Comparison of ENCODE assay signal across 23 cellular contexts in the genomic region with DNA sequence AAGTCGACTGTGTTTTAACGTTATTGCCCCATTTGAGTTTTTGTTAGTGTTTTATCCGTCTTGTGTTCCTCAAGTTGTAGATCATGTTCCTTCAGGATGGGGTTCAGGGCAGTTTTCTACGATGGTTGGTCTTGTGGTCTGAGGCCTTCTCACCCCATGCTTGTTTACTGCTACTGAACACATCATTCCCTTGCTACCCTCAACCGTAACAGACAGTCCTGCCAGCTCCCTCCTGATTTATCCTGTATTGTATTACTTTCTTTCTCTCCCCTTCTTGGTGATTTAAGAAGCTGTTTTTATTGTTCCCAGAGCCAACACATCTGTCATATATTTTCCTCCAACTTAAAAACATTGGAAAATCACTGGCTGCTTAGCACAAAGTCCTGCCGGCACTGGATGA.
"Had no signal": no experiment of that assay in that cellular context is flagged by ENCODE, and none has a peak within 500 bp of the region (broad histone marks: within the 10 kb centered on the region; RNA-seq: fewer than 3 reads in every experiment).

No MANE protein-coding gene starts in this region.

- H3K27ac ChIP-seq: breast epithelium, coronary artery, epithelial cell of prostate, lower lobe of right lung, neutrophil, upper lobe of right lung had no signal

- H3K27ac Mint-ChIP-seq: activated CD8-positive, alpha-beta T cell treated with anti-CD3 and anti-CD28 coated beads, Interleukin-2, amount 10 ng/mL, durations not matched to agents 7 days and 5 days; activated naive CD4-positive, alpha-beta T cell treated with anti-CD3 and anti-CD28 coated beads, Interleukin-2, amount 50 U/mL, for 72 hours; activated T-helper 17 cell treated with anti-CD3 and anti-CD28 coated beads, Interleukin-2, amount 50 U/mL, for 72 hours; naive thymus-derived CD4-positive, alpha-beta T cell; T-helper 2 cell treated with Interferon-gamma antibody and Interleukin-4, amounts not matched to agents 5 μg/mL and 100 μg/mL, for 36 hours had no signal

- H3K27me3 ChIP-seq: breast epithelium, heart left ventricle, neutrophil, upper lobe of right lung had no signal

- ATAC-seq: activated CD8-positive, alpha-beta T cell treated with anti-CD3 and anti-CD28 coated beads, Interleukin-2, amount 10 ng/mL, durations not matched to agents 7 days and 5 days; activated naive CD4-positive, alpha-beta T cell treated with anti-CD3 and anti-CD28 coated beads, Interleukin-2, amount 50 U/mL, for 72 hours; activated T-helper 17 cell treated with anti-CD3 and anti-CD28 coated beads, Interleukin-2, amount 50 U/mL, for 72 hours; heart left ventricle; left lobe of liver; lower lobe of right lung; naive thymus-derived CD4-positive, alpha-beta T cell; SK-N-SH treated with all-trans-retinoic acid at 6 μM for 48 hours; upper lobe of right lung had no signal

- H3K9me3 Mint-ChIP-seq: T-helper 2 cell treated with Interferon-gamma antibody and Interleukin-4, amounts not matched to agents 5 μg/mL and 100 μg/mL, for 36 hours had no signal

- H3K36me3 Mint-ChIP-seq: activated naive CD4-positive, alpha-beta T cell treated with anti-CD3 and anti-CD28 coated beads, Interleukin-2, amount 50 U/mL, for 72 hours; naive thymus-derived CD4-positive, alpha-beta T cell had no signal

- H3K4me3 ChIP-seq: breast epithelium, coronary artery, heart left ventricle, lower lobe of right lung, upper lobe of right lung had no signal

- H3K27me3 Mint-ChIP-seq: activated T-helper 17 cell treated with anti-CD3 and anti-CD28 coated beads, Interleukin-2, amount 50 U/mL, for 72 hours; central memory CD8-positive, alpha-beta T cell; naive thymus-derived CD4-positive, alpha-beta T cell had no signal

- H3K4me3 Mint-ChIP-seq: activated CD8-positive, alpha-beta T cell treated with anti-CD3 and anti-CD28 coated beads, Interleukin-2, amount 10 ng/mL, durations not matched to agents 7 days and 5 days; activated T-helper 17 cell treated with anti-CD3 and anti-CD28 coated beads, Interleukin-2, amount 50 U/mL, for 72 hours; central memory CD8-positive, alpha-beta T cell; naive thymus-derived CD4-positive, alpha-beta T cell; T-helper 2 cell treated with Interferon-gamma antibody and Interleukin-4, amounts not matched to agents 5 μg/mL and 100 μg/mL, for 36 hours had no signal

- H3K4me1 Mint-ChIP-seq: activated T-helper 17 cell treated with anti-CD3 and anti-CD28 coated beads, Interleukin-2, amount 50 U/mL, for 72 hours; central memory CD8-positive, alpha-beta T cell had no signal

- DNase-seq: activated CD4-positive, alpha-beta T cell treated with anti-CD3 and anti-CD28 coated beads for 1 hour; activated CD4-positive, alpha-beta T cell treated with anti-CD3 and anti-CD28 coated beads, Interleukin-2, amount 50 U/mL, for 1 hour; activated CD8-positive, alpha-beta T cell treated with anti-CD3 and anti-CD28 coated beads, Interleukin-2, amount 10 ng/mL, durations not matched to agents 7 days and 5 days; activated T-cell treated with anti-CD3 and anti-CD28 coated beads, Interleukin-2, amount 50 U/mL, for 1 hour; heart left ventricle; islet precursor cell; lower lobe of right lung; naive thymus-derived CD4-positive, alpha-beta T cell; posterior cingulate gyrus; retina; stimulated activated CD4-positive, alpha-beta T cell treated with anti-CD3 and anti-CD28 coated beads, Interleukin-4, amount 100 ng/mL, for 24 hours; stimulated activated naive CD4-positive, alpha-beta T cell treated with Interleukin-2 at 50 U/mL for 16 hours; upper lobe of right lung had no signal
